Comparison of ENCODE assay signal across 1 cellular context in genomic region chr11:17786824-17787525, GRCh38.
TF ChIP-seq lines count a peak whose summit lies in the region.

No MANE protein-coding gene starts in this region.

TF ChIP-seq in HepG2, 621 proteins besides CTCF, POLR2A, EP300 and RAD21:
- TF ChIP-seq ISX (CRISPR knock-in tag; conservative IDR thresholded peaks at IDR 0.05) (no peak), STAG1 (CRISPR knock-in tag; IDR thresholded peaks at IDR 0.05) (no peak), ZNF260 (CRISPR knock-in tag; IDR thresholded peaks at IDR 0.05; ENCODE audit: borderline replicate concordance, low read depth) (no peak), SP5 (CRISPR knock-in tag; IDR thresholded peaks at IDR 0.05; ENCODE audit: borderline replicate concordance, low read depth) (no peak), THAP7 (CRISPR knock-in tag; IDR thresholded peaks at IDR 0.05) (no peak), ZNF281 (CRISPR knock-in tag; IDR thresholded peaks at IDR 0.05; ENCODE audit: borderline replicate concordance) (no peak), ZMAT3 (CRISPR knock-in tag; conservative IDR thresholded peaks at IDR 0.05) (no peak), ZFP90 (CRISPR knock-in tag; IDR thresholded peaks at IDR 0.05; ENCODE audit: borderline replicate concordance) (no peak), ZNF788 (CRISPR knock-in tag; IDR thresholded peaks at IDR 0.05; ENCODE audit: borderline replicate concordance) (no peak), ZNF20 (CRISPR knock-in tag; IDR thresholded peaks at IDR 0.05) (no peak), MTERF4 (CRISPR knock-in tag; IDR thresholded peaks at IDR 0.05) (no peak), ZNF687 (CRISPR knock-in tag; IDR thresholded peaks at IDR 0.05) (no peak), ZNF275 (CRISPR knock-in tag; IDR thresholded peaks at IDR 0.05; ENCODE audit: borderline replicate concordance) (no peak), GPBP1L1 (CRISPR knock-in tag; IDR thresholded peaks at IDR 0.05) (no peak)
